In the genomic region with DNA sequence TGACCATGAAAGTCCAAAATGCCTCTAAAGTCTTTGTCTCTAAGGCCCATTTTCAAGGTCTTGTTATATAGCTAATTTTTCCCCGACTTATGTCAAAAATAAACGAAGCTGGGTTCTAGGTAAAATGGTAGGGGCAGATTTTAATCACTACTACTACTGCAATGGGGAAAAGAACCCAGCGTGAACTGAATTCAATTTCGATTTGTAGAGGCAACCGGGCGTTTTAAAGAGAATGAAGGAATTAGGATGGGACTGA, we compare ENCODE assay signal across 8 cellular contexts. TPM values are rescaled to one million over a fixed set of nuclear protein-coding genes. Genes with fewer than 3 reads are reported as not detected.
DNase-seq lines count a peak whose midpoint lies in the region; ATAC-seq, FAIRE-seq and TF ChIP-seq lines count a peak whose summit lies in the region.

No MANE protein-coding gene starts in this region.

- no peak for TF ChIP-seq CTCF in HEK293 (tag by site-specific recombination; IDR thresholded peaks at IDR 0.05)

- FAIRE-seq in small intestine (lab: Jason Lieb, UNC), result no peak

- H3K9me3 ChIP-seq in HEK293 (ENCODE audit: control insufficient read depth, insufficient read depth, low read depth, low read length) (no peaks in the 10 kb centered on the region), iPS DF 6.9 (ENCODE audit: control insufficient read depth, insufficient read depth, low read length) (no peaks in the 10 kb centered on the region), small intestine (ENCODE audit: control insufficient read depth, low read depth) (no peaks in the 10 kb centered on the region)

- H3K36me3 ChIP-seq in HEK293 (ENCODE audit: control insufficient read depth in 2 of 2, insufficient read depth in 1 of 2, low read length in 2 of 2) (peaks cover 27 to 33% of the 10 kb centered on the region in 2 experiments), iPS DF 6.9 (ENCODE audit: control insufficient read depth, insufficient read depth, low read length) (no peaks in the 10 kb centered on the region; the same call in 1 of the 2 replicates), small intestine (ENCODE audit: control insufficient read depth in 2 of 2, insufficient read depth in 2 of 2, low read length in 2 of 2) (no peaks in the 10 kb centered on the region)

- H3K27ac ChIP-seq in HEK293 (ENCODE audit: extremely low read depth, low read depth, low read length) (peak overlapping the region; percentile 92), iPS DF 6.9 (ENCODE audit: low read length) (no peak overlapping the region), small intestine (ENCODE audit: low read depth in 1 of 2, low read length in 1 of 2) (peak overlapping the region; percentile 96 to 100)

- peaks cover 7% of the 10 kb centered on the region for H3K27me3 Mint-ChIP-seq in activated CD8-positive, alpha-beta T cell treated with anti-CD3 and anti-CD28 coated beads, Interleukin-2, amount 10 ng/mL, durations not matched to agents 7 days and 5 days (ENCODE audit: low read depth)

- H3K4me1 Mint-ChIP-seq in activated CD8-positive, alpha-beta T cell treated with anti-CD3 and anti-CD28 coated beads, Interleukin-2, amount 10 ng/mL, durations not matched to agents 7 days and 5 days (ENCODE audit: low read depth), result peaks cover 32% of the 10 kb centered on the region

- H3K36me3 Mint-ChIP-seq in activated CD8-positive, alpha-beta T cell treated with anti-CD3 and anti-CD28 coated beads, Interleukin-2, amount 10 ng/mL, durations not matched to agents 7 days and 5 days (ENCODE audit: low read depth), result peaks cover 27% of the 10 kb centered on the region

- peak overlapping the region; percentile 96 for H3K4me3 Mint-ChIP-seq in activated CD8-positive, alpha-beta T cell treated with anti-CD3 and anti-CD28 coated beads, Interleukin-2, amount 10 ng/mL, durations not matched to agents 7 days and 5 days

- WGBS in iPS DF 6.9 (ENCODE audit: insufficient coverage, insufficient read length), result no CpG with 5 or more reads among the region's 6 CpGs
- WGBS in small intestine, 3 donors, result 2 to 8% (median 6%) methylated on average over 6 of the region's 6 CpGs

- H3K27me3 ChIP-seq in iPS DF 6.9 (ENCODE audit: control insufficient read depth, insufficient read depth, low read length), result no peaks in the 10 kb centered on the region
- H3K27me3 ChIP-seq in small intestine (ENCODE audit: control insufficient read depth in 2 of 2, insufficient read depth in 2 of 2, low read length in 2 of 2), result peaks cover 0 to 1% of the 10 kb centered on the region in 2 donors

- no peak for ATAC-seq in activated CD8-positive, alpha-beta T cell treated with anti-CD3 and anti-CD28 coated beads, Interleukin-2, amount 10 ng/mL, durations not matched to agents 7 days and 5 days
- no peak for ATAC-seq in HG03432 (IDR thresholded peaks at IDR 0.05; ENCODE audit: unreplicated experiment)

- DNase-seq in activated CD8-positive, alpha-beta T cell treated with anti-CD3 and anti-CD28 coated beads, Interleukin-2, amount 10 ng/mL, durations not matched to agents 7 days and 5 days, result no peak
- DNase-seq in iPS DF 6.9 (ENCODE audit: low read depth, low spot score) (no peak), small intestine (no peak), cortex of kidney (lab: John Stamatoyannopoulos, UW) (no peak), AG08395 (ENCODE audit: low spot score) (no peak)
- DNase-seq in activated effector memory CD4-positive, alpha-beta T cell treated with anti-CD3 and anti-CD28 coated beads, Interleukin-2, amount 50 U/mL, for 16 hours, result no peak

- H3K27ac Mint-ChIP-seq in activated CD8-positive, alpha-beta T cell treated with anti-CD3 and anti-CD28 coated beads, Interleukin-2, amount 10 ng/mL, durations not matched to agents 7 days and 5 days, result peak overlapping the region; percentile 100

- CTCF ChIA-PET in HEK293 (lab: Yijun Ruan, JAX), result interaction anchor here (0.5 to 1.6 kb wide), 7 partner anchors 9 to 277 kb away, joined by 3 to 5 read pairs (median 3); no protein-coding TSS in a partner anchor
- CTCF ChIA-PET in activated CD8-positive, alpha-beta T cell treated with anti-CD3 and anti-CD28 coated beads, Interleukin-2, amount 10 ng/mL, durations not matched to agents 7 days and 5 days (lab: Charles Lee), result interaction anchor here (0.6 to 2.8 kb wide), 6 partner anchors 151 to 362 kb away, joined by 3 to 12 read pairs (median 4); no protein-coding TSS in a partner anchor

- no peaks in the 10 kb centered on the region for H3K9me3 Mint-ChIP-seq in activated CD8-positive, alpha-beta T cell treated with anti-CD3 and anti-CD28 coated beads, Interleukin-2, amount 10 ng/mL, durations not matched to agents 7 days and 5 days (ENCODE audit: insufficient read depth)

- POLR2A ChIA-PET in HEK293 (lab: Yijun Ruan, JAX), result interaction anchor here (0.8 to 1.4 kb wide), 9 partner anchors 9 to 1408 kb away, joined by 3 to 13 read pairs (median 5); a partner anchor contains a TSS
- POLR2A ChIA-PET in activated CD8-positive, alpha-beta T cell treated with anti-CD3 and anti-CD28 coated beads, Interleukin-2, amount 10 ng/mL, durations not matched to agents 7 days and 5 days (lab: Charles Lee), result interaction anchor here (0.6 to 2.9 kb wide), 4 partner anchors 207 to 311 kb away, joined by 3 to 12 read pairs (median 4); a partner anchor contains a TSS

- peak overlapping the region; percentile 60 for H3K4me3 ChIP-seq in HEK293 (ENCODE audit: low read depth, low read length)
- peak overlapping the region; percentile 95; the same call in 1 of the 2 replicates for H3K4me3 ChIP-seq in iPS DF 6.9 (ENCODE audit: low read length)
- peak overlapping the region in 1 of 2 donors; percentile 74 for H3K4me3 ChIP-seq in small intestine (ENCODE audit: low read depth in 1 of 2, low read length in 2 of 2)

- peaks cover 8% of the 10 kb centered on the region for H3K4me1 ChIP-seq in HEK293 (ENCODE audit: control insufficient read depth, insufficient read depth, low read length)
- no peaks in the 10 kb centered on the region for H3K4me1 ChIP-seq in iPS DF 6.9 (ENCODE audit: control insufficient read depth, insufficient read depth, low read length)
- no peaks in the 10 kb centered on the region for H3K4me1 ChIP-seq in small intestine (ENCODE audit: control insufficient read depth in 2 of 2, insufficient read depth in 1 of 2, low read depth in 1 of 2, low read length in 1 of 2)

TF ChIP-seq in HEK293, 187 proteins besides CTCF, POLR2A, EP300 and RAD21:
- TF ChIP-seq REPIN1 (tag by site-specific recombination; IDR thresholded peaks at IDR 0.05; ENCODE audit: low read depth) (no peak), MZF1 (tag by site-specific recombination; IDR thresholded peaks at IDR 0.05; ENCODE audit: borderline replicate concordance) (peak; percentile 46; the same call in 1 of the 2 replicates), ZFP3 (tag by site-specific recombination; IDR thresholded peaks at IDR 0.05; ENCODE audit: low read depth) (no peak)
- TF ChIP-seq, protein P1, sequence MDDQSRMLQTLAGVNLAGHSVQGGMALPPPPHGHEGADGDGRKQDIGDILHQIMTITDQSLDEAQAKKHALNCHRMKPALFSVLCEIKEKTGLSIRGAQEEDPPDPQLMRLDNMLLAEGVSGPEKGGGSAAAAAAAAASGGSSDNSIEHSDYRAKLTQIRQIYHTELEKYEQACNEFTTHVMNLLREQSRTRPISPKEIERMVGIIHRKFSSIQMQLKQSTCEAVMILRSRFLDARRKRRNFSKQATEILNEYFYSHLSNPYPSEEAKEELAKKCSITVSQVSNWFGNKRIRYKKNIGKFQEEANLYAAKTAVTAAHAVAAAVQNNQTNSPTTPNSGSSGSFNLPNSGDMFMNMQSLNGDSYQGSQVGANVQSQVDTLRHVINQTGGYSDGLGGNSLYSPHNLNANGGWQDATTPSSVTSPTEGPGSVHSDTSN (CRISPR knock-in tag; IDR thresholded peaks at IDR 0.05), result no peak
- TF ChIP-seq, protein P2, sequence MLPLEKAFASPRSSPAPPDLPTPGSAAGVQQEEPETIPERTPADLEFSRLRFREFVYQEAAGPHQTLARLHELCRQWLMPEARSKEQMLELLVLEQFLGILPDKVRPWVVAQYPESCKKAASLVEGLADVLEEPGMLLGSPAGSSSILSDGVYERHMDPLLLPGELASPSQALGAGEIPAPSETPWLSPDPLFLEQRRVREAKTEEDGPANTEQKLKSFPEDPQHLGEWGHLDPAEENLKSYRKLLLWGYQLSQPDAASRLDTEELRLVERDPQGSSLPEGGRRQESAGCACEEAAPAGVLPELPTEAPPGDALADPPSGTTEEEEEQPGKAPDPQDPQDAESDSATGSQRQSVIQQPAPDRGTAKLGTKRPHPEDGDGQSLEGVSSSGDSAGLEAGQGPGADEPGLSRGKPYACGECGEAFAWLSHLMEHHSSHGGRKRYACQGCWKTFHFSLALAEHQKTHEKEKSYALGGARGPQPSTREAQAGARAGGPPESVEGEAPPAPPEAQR (tag by site-specific recombination; IDR thresholded peaks at IDR 0.05), result 0 out of 2 replicates have a peak, but pooled peaks have one; percentile 32

RNA-seq across cellular contexts. Expression of a gene that starts 0.5 kb away (rescaled TPM):
- total RNA-seq in activated CD8-positive, alpha-beta T cell treated with anti-CD3 and anti-CD28 coated beads, Interleukin-2, amount 10 ng/mL, durations not matched to agents 7 days and 5 days, result 10 to 100 TPM; 48.2 to 50.0 TPM
- 1 to 10 TPM in 1 of 3 donors, under 1 TPM in 1, not detected in 1; 0.27 to 3.4 TPM for polyA plus RNA-seq in small intestine
